ENCODE assay signal across 8 cellular contexts in the genomic region with DNA sequence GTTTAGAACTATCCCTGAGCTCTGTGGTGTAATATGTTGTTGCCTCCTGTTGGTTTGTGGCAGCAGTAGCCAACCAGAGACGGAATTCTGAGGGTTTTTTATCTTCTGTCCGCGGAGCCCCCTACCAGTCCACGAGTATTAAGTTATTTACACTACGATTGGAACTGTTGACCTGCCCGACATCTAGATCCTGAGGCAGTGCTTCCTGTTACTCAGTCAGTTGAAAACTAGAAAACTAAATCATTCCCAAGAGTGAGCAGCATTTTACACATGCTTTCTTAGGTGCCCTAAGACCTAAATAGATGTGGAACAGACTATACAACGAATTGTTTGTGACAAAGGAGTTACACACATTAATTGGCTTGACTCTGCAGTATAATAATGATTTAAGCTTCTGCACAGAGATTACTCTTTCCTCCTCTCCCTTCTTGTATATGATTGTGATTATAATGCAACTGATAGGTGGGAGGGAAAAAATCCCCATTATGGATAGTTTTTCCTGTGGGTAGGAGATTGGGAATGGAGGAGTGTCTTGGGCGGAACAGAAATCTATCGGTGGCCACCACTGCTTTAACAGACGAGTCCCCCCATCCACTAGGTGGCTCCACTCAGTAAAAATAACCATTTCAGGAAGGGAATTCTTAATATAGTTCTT. TPM values are rescaled to one million over a fixed set of nuclear protein-coding genes. Genes with fewer than 3 reads are reported as not detected.
DNase-seq lines count a peak whose midpoint lies in the region; ATAC-seq and TF ChIP-seq lines count a peak whose summit lies in the region.

No MANE protein-coding gene starts in this region.

- no peaks in the 10 kb centered on the region; the same call in 1 of the 2 replicates for H3K4me1 ChIP-seq in ES-I3 (ENCODE audit: insufficient read depth, low read length)
- peaks cover 0 to 36% (median 4%) of the 10 kb centered on the region in 3 donors for H3K4me1 ChIP-seq in gastroesophageal sphincter
- no peaks in the 10 kb centered on the region for H3K4me1 ChIP-seq in prostate gland (replicated peaks)

- H3K4me1 Mint-ChIP-seq in activated T-helper 1 cell treated with anti-CD3 and anti-CD28 coated beads, Interleukin-12 subunit alpha, Interleukin-12 subunit beta, Interleukin-2, Interleukin-4 antibody, amounts not matched to agents 30 ng/mL and 10 ng/mL and 1 ng/mL, durations not matched to agents 14 hours and 24 hours and 36 hours (ENCODE audit: low read depth): peaks cover 37% of the 10 kb centered on the region

- H3K36me3 ChIP-seq in ES-I3 (ENCODE audit: insufficient read depth, low read length) (peaks cover 17% of the 10 kb centered on the region), gastroesophageal sphincter (peaks cover 0 to 24% of the 10 kb centered on the region in 2 donors), prostate gland (peaks cover under 1 to 2% of the 10 kb centered on the region in 2 donors)

- H3K9me3 ChIP-seq in ES-I3 (ENCODE audit: control insufficient read depth, insufficient read depth, low read length): no peaks in the 10 kb centered on the region
- H3K9me3 ChIP-seq in gastroesophageal sphincter: no peaks in the 10 kb centered on the region
- no peaks in the 10 kb centered on the region for H3K9me3 ChIP-seq in prostate gland

- intact Hi-C loops in activated T-helper 1 cell treated with anti-CD3 and anti-CD28 coated beads, Interleukin-12 subunit alpha, Interleukin-12 subunit beta, Interleukin-2, Interleukin-4 antibody, amounts not matched to agents 30 ng/mL and 10 ng/mL and 1 ng/mL, durations not matched to agents 14 hours and 24 hours and 36 hours (cut with micrococcal nuclease): loop anchor here (1.0 to 2.0 kb wide), 5 partner anchors 9 to 190 kb away; no protein-coding TSS in a partner anchor
- intact Hi-C loops in prostate gland (cut with DNase I): loop anchor here (5.0 kb wide), 1 partner anchor 63 kb away; the partner anchor contains the start of gene PHF3

- H3K4me3 Mint-ChIP-seq in activated T-helper 1 cell treated with anti-CD3 and anti-CD28 coated beads, Interleukin-12 subunit alpha, Interleukin-12 subunit beta, Interleukin-2, Interleukin-4 antibody, amounts not matched to agents 30 ng/mL and 10 ng/mL and 1 ng/mL, durations not matched to agents 14 hours and 24 hours and 36 hours: peak overlapping the region; percentile 95

- ATAC-seq in HG03103 (IDR thresholded peaks at IDR 0.05; ENCODE audit: low read depth, unreplicated experiment): peak; percentile 12
- no peak for ATAC-seq in gastroesophageal sphincter
- ATAC-seq in GM18520 (IDR thresholded peaks at IDR 0.05; ENCODE audit: unreplicated experiment): no peak
- ATAC-seq in HG03175 (IDR thresholded peaks at IDR 0.05; ENCODE audit: unreplicated experiment): no peak

- H3K27me3 ChIP-seq in gastroesophageal sphincter (no peaks in the 10 kb centered on the region), prostate gland (replicated peaks; ENCODE audit: insufficient read depth) (no peaks in the 10 kb centered on the region)

- peaks cover 27% of the 10 kb centered on the region for H3K36me3 Mint-ChIP-seq in activated T-helper 1 cell treated with anti-CD3 and anti-CD28 coated beads, Interleukin-12 subunit alpha, Interleukin-12 subunit beta, Interleukin-2, Interleukin-4 antibody, amounts not matched to agents 30 ng/mL and 10 ng/mL and 1 ng/mL, durations not matched to agents 14 hours and 24 hours and 36 hours (ENCODE audit: low read depth)

- no peaks in the 10 kb centered on the region for H3K27me3 Mint-ChIP-seq in activated T-helper 1 cell treated with anti-CD3 and anti-CD28 coated beads, Interleukin-12 subunit alpha, Interleukin-12 subunit beta, Interleukin-2, Interleukin-4 antibody, amounts not matched to agents 30 ng/mL and 10 ng/mL and 1 ng/mL, durations not matched to agents 14 hours and 24 hours and 36 hours (ENCODE audit: insufficient read depth)

- no peaks in the 10 kb centered on the region for H3K9me3 Mint-ChIP-seq in activated T-helper 1 cell treated with anti-CD3 and anti-CD28 coated beads, Interleukin-12 subunit alpha, Interleukin-12 subunit beta, Interleukin-2, Interleukin-4 antibody, amounts not matched to agents 30 ng/mL and 10 ng/mL and 1 ng/mL, durations not matched to agents 14 hours and 24 hours and 36 hours

- no peak for TF ChIP-seq POLR2A in gastroesophageal sphincter (IDR thresholded peaks at IDR 0.05)
- no peak for TF ChIP-seq POLR2A in prostate gland (IDR thresholded peaks at IDR 0.05)

- peak; percentile 11 to 37 for DNase-seq in NOMO-1 (lab: John Stamatoyannopoulos, UW; ENCODE audit: unreplicated experiment in 2 of 2)
- peak; percentile 14 for DNase-seq in activated T-helper 1 cell treated with anti-CD3 and anti-CD28 coated beads, Interleukin-12 subunit alpha, Interleukin-12 subunit beta, Interleukin-2, Interleukin-4 antibody, amounts not matched to agents 30 ng/mL and 10 ng/mL and 1 ng/mL, durations not matched to agents 14 hours and 24 hours and 36 hours (ENCODE audit: low spot score)
- DNase-seq in prostate gland (ENCODE audit: low spot score): no peak

- H3K27ac Mint-ChIP-seq in activated T-helper 1 cell treated with anti-CD3 and anti-CD28 coated beads, Interleukin-12 subunit alpha, Interleukin-12 subunit beta, Interleukin-2, Interleukin-4 antibody, amounts not matched to agents 30 ng/mL and 10 ng/mL and 1 ng/mL, durations not matched to agents 14 hours and 24 hours and 36 hours: peak overlapping the region; percentile 95

- 9 to 26% methylated on average over 7 to 9 of the region's 10 CpGs for WGBS in gastroesophageal sphincter (ENCODE audit: low coverage in 1 of 2), 2 donors
- 16% methylated on average over 10 of the region's 10 CpGs for WGBS in prostate gland

- H3K27ac ChIP-seq in gastroesophageal sphincter: peak overlapping the region; percentile 97 to 100 (median 99)
- peak overlapping the region; percentile 100 for H3K27ac ChIP-seq in prostate gland

- H3K9ac ChIP-seq in ES-I3 (ENCODE audit: low read depth, low read length): peak overlapping the region; percentile 83

- H3K4me3 ChIP-seq in gastroesophageal sphincter (peak overlapping the region; percentile 82 to 85), prostate gland (peak overlapping the region; percentile 73 to 99)

- no peak for TF ChIP-seq EP300 in gastroesophageal sphincter (IDR thresholded peaks at IDR 0.05)

- peak; percentile 27 to 47 (median 44) for TF ChIP-seq CTCF in gastroesophageal sphincter (IDR thresholded peaks at IDR 0.05)
- peak in 3 of 4 experiments; percentile 23 to 50 (median 46) for TF ChIP-seq CTCF in prostate gland (IDR thresholded peaks at IDR 0.05)

RNA-seq across cellular contexts. Expression of gene PTP4A1, which starts 1.7 kb away (rescaled TPM):
- 80.0 and 84.7 TPM in 2 replicates for total RNA-seq in activated T-helper 1 cell treated with anti-CD3 and anti-CD28 coated beads, Interleukin-12 subunit alpha, Interleukin-12 subunit beta, Interleukin-2, Interleukin-4 antibody, amounts not matched to agents 30 ng/mL and 10 ng/mL and 1 ng/mL, durations not matched to agents 14 hours and 24 hours and 36 hours
- total RNA-seq in gastroesophageal sphincter: 10 to 100 TPM; 27.7 to 54.5 (median 39.7) TPM
- total RNA-seq in prostate gland: 10 to 100 TPM; 25.5 to 29.3 TPM
